Comparison of ENCODE assay signal across 13 cellular contexts in genomic region chr15:83285979-83286553, GRCh38. TPM values are rescaled to one million over a fixed set of nuclear protein-coding genes. Genes with fewer than 3 reads are reported as not detected.
DNase-seq lines count a peak whose midpoint lies in the region; ATAC-seq and TF ChIP-seq lines count a peak whose summit lies in the region.
"Had no signal": no experiment of that assay in that cellular context is flagged by ENCODE, and none has a peak within 500 bp of the region (broad histone marks: within the 10 kb centered on the region; RNA-seq: fewer than 3 reads in every experiment).

No MANE protein-coding gene starts in this region.

- in situ Hi-C loops in Caki2 (cut with HindIII; ENCODE audit: low pct_unique_long_range_greater_than_20kb, low sequenced_read_pairs) (no loop called here), Panc1 (cut with HindIII; ENCODE audit: low pct_unique_long_range_greater_than_20kb, low sequenced_read_pairs) (no loop called here)

- 0 out of 2 replicates have a peak, but pooled peaks have one; percentile 30 for ATAC-seq in Panc1
- no peak for ATAC-seq in HG03159 (IDR thresholded peaks at IDR 0.05; ENCODE audit: unreplicated experiment)
- ATAC-seq in mucosa of descending colon = no peak
- ATAC-seq: stimulated activated naive B cell treated with anti-CD40 and anti-IgM and Interleukin-4, amounts not matched to agents 10 μg/mL and 1 μg/mL and 100 μg/mL, for 72 hours had no signal

- H3K36me3 ChIP-seq in Panc1 (ENCODE audit: control insufficient read depth, insufficient read depth, low read length) = no peaks in the 10 kb centered on the region
- no peaks in the 10 kb centered on the region for H3K36me3 ChIP-seq in esophagus muscularis mucosa
- H3K36me3 ChIP-seq in mucosa of descending colon (ENCODE audit: low read depth) = no peaks in the 10 kb centered on the region

- CTCF ChIA-PET in Panc1 (lab: Charles Lee) = no interaction called here

- no peaks in the 10 kb centered on the region for H3K36me3 Mint-ChIP-seq in nephron progenitor cell (ENCODE audit: low read depth)

- DNase-seq in Caki2 (ENCODE audit: low read depth) (peak; percentile 50), Panc1 (ENCODE audit: low read depth, low spot score) (no peak), esophagus muscularis mucosa (ENCODE audit: extremely low spot score) (peak; percentile 60), nephron progenitor cell (no peak), mucosa of descending colon (no peak), ecto neural progenitor cell (ENCODE audit: low spot score) (no peak), KG1 (lab: John Stamatoyannopoulos, UW) (no peak)
- DNase-seq: activated T-cell treated with anti-CD3 and anti-CD28 coated beads, Interleukin-2, amount 50 U/mL, for 1 hour; DMS79 treated with DMSO at 0.1 percent for 48 hours; NCI-H524 treated with DMSO at 0.1 percent for 48 hours; stimulated activated CD4-positive, alpha-beta T cell treated with anti-CD3 and anti-CD28 coated beads, Interleukin-12 subunit alpha, Interleukin-12 subunit beta, amount 100 ng/mL, for 4 hours; stimulated activated naive B cell treated with anti-CD40 and anti-IgM and Interleukin-4, amounts not matched to agents 10 μg/mL and 1 μg/mL and 100 μg/mL, for 72 hours had no signal

- TF ChIP-seq POLR2A in esophagus muscularis mucosa (IDR thresholded peaks at IDR 0.05; ENCODE audit: low read depth) = no peak

- H3K27me3 ChIP-seq in Panc1 (ENCODE audit: control insufficient read depth, insufficient read depth, low read length) = no peaks in the 10 kb centered on the region
- peaks cover 4 to 65% (median 33%) of the 10 kb centered on the region in 4 donors for H3K27me3 ChIP-seq in esophagus muscularis mucosa

- H3K4me3 ChIP-seq in Panc1 (ENCODE audit: low read depth in 2 of 2, low read length in 2 of 2) = no peak overlapping the region
- no peak overlapping the region for H3K4me3 ChIP-seq in esophagus muscularis mucosa
- no peak overlapping the region for H3K4me3 ChIP-seq in mucosa of descending colon

- H3K27me3 Mint-ChIP-seq in nephron progenitor cell (ENCODE audit: low read depth, poor library complexity) = peaks cover 46% of the 10 kb centered on the region

- no peaks in the 10 kb centered on the region for H3K4me1 ChIP-seq in Panc1 (ENCODE audit: control insufficient read depth, insufficient read depth, low read length)
- H3K4me1 ChIP-seq in esophagus muscularis mucosa = peaks cover 12 to 23% (median 18%) of the 10 kb centered on the region in 4 donors
- H3K4me1 ChIP-seq in mucosa of descending colon (ENCODE audit: low read depth) = no peaks in the 10 kb centered on the region

- TF ChIP-seq CTCF in Panc1 (IDR thresholded peaks at IDR 0.05) = no peak
- TF ChIP-seq CTCF in esophagus muscularis mucosa (IDR thresholded peaks at IDR 0.05) = no peak
- TF ChIP-seq CTCF in nephron progenitor cell (IDR thresholded peaks at IDR 0.05) = no peak
- no peak for TF ChIP-seq CTCF in mucosa of descending colon (IDR thresholded peaks at IDR 0.05)

- H3K4me3 Mint-ChIP-seq in nephron progenitor cell = peak overlapping the region; percentile 31

- intact Hi-C loops in Panc1 (cut with micrococcal nuclease; ENCODE audit: unreplicated experiment) (no loop called here), esophagus muscularis mucosa (cut with DNase I) (no loop called here), mucosa of descending colon (cut with DNase I, micrococcal nuclease) (no loop called here)

- no peaks in the 10 kb centered on the region for H3K9me3 Mint-ChIP-seq in nephron progenitor cell
- H3K9me3 Mint-ChIP-seq: stimulated activated naive B cell treated with anti-CD40 and anti-IgM and Interleukin-4, amounts not matched to agents 10 μg/mL and 1 μg/mL and 100 μg/mL, for 72 hours had no signal

- H3K27ac Mint-ChIP-seq in nephron progenitor cell = no peak overlapping the region

- H3K9me3 ChIP-seq in Panc1 (ENCODE audit: control insufficient read depth, insufficient read depth, low read depth, low read length) = no peaks in the 10 kb centered on the region
- no peaks in the 10 kb centered on the region for H3K9me3 ChIP-seq in esophagus muscularis mucosa
- H3K9me3 ChIP-seq in mucosa of descending colon = no peaks in the 10 kb centered on the region

- 81% methylated on average over 9 of the region's 9 CpGs for WGBS in esophagus muscularis mucosa

- peaks cover 42% of the 10 kb centered on the region for H3K4me1 Mint-ChIP-seq in nephron progenitor cell

- POLR2A ChIA-PET in Panc1 (lab: Charles Lee) = no interaction called here

- no TSS peak for BruUV-seq in Panc1 (replicated peaks; lab: Mats Ljungman, UMichigan)

- TF ChIP-seq EP300 in esophagus muscularis mucosa (IDR thresholded peaks at IDR 0.05) = no peak

- no peak overlapping the region for H3K27ac ChIP-seq in Panc1 (ENCODE audit: low read length)
- H3K27ac ChIP-seq in esophagus muscularis mucosa (replicated peaks in 1 of 4) = no peak overlapping the region

RNA-seq across cellular contexts. Expression of gene BNC1, which starts 1.6 kb away (rescaled TPM):
- not detected in 2 replicates for total RNA-seq in Caki2 (2014; rRNA removed; shearing (Covaris generic); ENCODE audit: low replicate concordance)
- total RNA-seq in Panc1 (2021; ENCODE audit: unreplicated experiment) = not detected
- not detected for polyA plus RNA-seq in Panc1 (2012; ENCODE audit: insufficient read length)
- total RNA-seq in esophagus muscularis mucosa = under 1 TPM in 3 of 4 donors, not detected in 1; 0.11 to 0.83 (median 0.19) TPM
- under 1 TPM in 1 of 3 donors, not detected in 2; 0.16 TPM for total RNA-seq in mucosa of descending colon

Comparison
In these comparisons a context has a peak if more than half of its experiments do, and no peak if none do; other contexts are left out.
1. DNase-seq: peak in Caki2 (single experiment) and esophagus muscularis mucosa (single experiment); none in Panc1 (single experiment), nephron progenitor cell (single experiment), mucosa of descending colon (0 of 3), ecto neural progenitor cell (single experiment) and KG1 (single experiment).